ENCODE assay signal across 20 cellular contexts in the genomic region with DNA sequence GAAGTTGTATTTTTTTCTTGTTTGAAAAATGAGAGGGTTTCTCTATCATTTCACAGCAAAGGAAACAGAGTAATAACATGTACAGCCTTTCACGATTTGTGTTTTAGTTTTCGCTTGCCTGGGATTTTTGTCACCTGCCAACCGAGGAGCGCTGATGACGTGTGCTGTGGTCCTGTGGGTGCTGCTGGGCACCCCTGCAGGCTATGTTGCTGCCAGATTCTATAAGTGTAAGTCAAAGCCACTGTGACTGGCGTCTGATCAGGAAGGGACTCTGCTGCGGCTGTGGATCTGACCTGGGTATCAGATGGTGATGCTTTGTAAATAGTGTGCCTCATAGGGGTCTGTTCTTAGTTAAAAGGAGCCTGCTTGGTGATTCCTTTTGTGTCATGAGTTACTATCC. TPM values are rescaled to one million over a fixed set of nuclear protein-coding genes. Genes with fewer than 3 reads are reported as not detected.
DNase-seq lines count a peak whose midpoint lies in the region; ATAC-seq and TF ChIP-seq lines count a peak whose summit lies in the region.
"Had no signal": no experiment of that assay in that cellular context is flagged by ENCODE, and none has a peak within 500 bp of the region (broad histone marks: within the 10 kb centered on the region; RNA-seq: fewer than 3 reads in every experiment).

No MANE protein-coding gene starts in this region.

- no peak overlapping the region for H3K14ac ChIP-seq in H9 (ENCODE audit: insufficient read depth, low read length)

- H2BK20ac ChIP-seq in H9 (ENCODE audit: low read depth, low read length, poor library complexity, severe bottlenecking): no peak overlapping the region

- POLR2A ChIA-PET in MCF 10A (lab: Yijun Ruan, JAX): no interaction called here

- H3K56ac ChIP-seq in H9 (ENCODE audit: insufficient read length, low read depth, low read length): no peak overlapping the region

- no peaks in the 10 kb centered on the region for H3K4me1 Mint-ChIP-seq in MCF 10A (ENCODE audit: insufficient read depth, unreplicated experiment)
- H3K4me1 Mint-ChIP-seq in H9: no peaks in the 10 kb centered on the region
- peaks cover 34% of the 10 kb centered on the region for H3K4me1 Mint-ChIP-seq in dendritic cell treated with granulocyte-macrophage colony-stimulating factor and Interleukin-4, amounts not matched to agents 40 ng/mL and 50 ng/mL, for 4 days (ENCODE audit: low read depth)
- H3K4me1 Mint-ChIP-seq in stimulated activated naive B cell treated with anti-CD40 and anti-IgM and Interleukin-4, amounts not matched to agents 10 μg/mL and 1 μg/mL and 100 μg/mL, for 72 hours: peaks cover 29 to 40% of the 10 kb centered on the region in 2 donors
- H3K4me1 Mint-ChIP-seq in activated CD4-positive, alpha-beta T cell treated with anti-CD3 and anti-CD28 coated beads, Interleukin-2, amount 10 ng/mL, durations not matched to agents 24 days and 14 days: peaks cover 25% of the 10 kb centered on the region

- H4K91ac ChIP-seq in H9 (ENCODE audit: insufficient read length, low read depth, low read length): no peak overlapping the region

- DNase-seq in MCF 10A (ENCODE audit: unreplicated experiment): no peak
- no peak for DNase-seq in breast epithelium (ENCODE audit: low spot score in 2 of 2)
- no peak for DNase-seq in H9
- no peak for DNase-seq in stimulated activated naive B cell treated with anti-CD40 and anti-IgM and Interleukin-4, amounts not matched to agents 10 μg/mL and 1 μg/mL and 100 μg/mL, for 72 hours
- no peak for DNase-seq in stimulated activated CD4-positive, alpha-beta T cell treated with anti-CD3 and anti-CD28 coated beads, Interleukin-2, amount 100 ng/mL, for 24 hours
- DNase-seq in activated CD4-positive, alpha-beta T cell treated with anti-CD3 and anti-CD28 coated beads, Interleukin-2, amount 10 ng/mL, durations not matched to agents 24 days and 14 days: no peak
- DNase-seq: DND-41, GOT3, HFFc6, NCI-H1092, NCI-H2081 treated with DMSO at 0.1 percent for 48 hours, NCI-H524 had no signal

- H4K20me1 ChIP-seq in H9 (ENCODE audit: control insufficient read depth, insufficient read depth, insufficient read length): no peaks in the 10 kb centered on the region

- no peaks in the 10 kb centered on the region for H3K79me2 ChIP-seq in H9 (ENCODE audit: insufficient read depth, low read length)

- no peaks in the 10 kb centered on the region for H3K27me3 ChIP-seq in breast epithelium
- H3K27me3 ChIP-seq in H9 (ENCODE audit: insufficient read depth, low read length): no peaks in the 10 kb centered on the region

- peak overlapping the region; percentile 49 for H3K27ac Mint-ChIP-seq in MCF 10A (ENCODE audit: low read depth, unreplicated experiment)
- peak overlapping the region in 2 of 3 experiments; percentile 43 to 62; a peak in 2 of 7 replicates for H3K27ac Mint-ChIP-seq in H9
- peak overlapping the region; percentile 34 for H3K27ac Mint-ChIP-seq in dendritic cell treated with granulocyte-macrophage colony-stimulating factor and Interleukin-4, amounts not matched to agents 40 ng/mL and 50 ng/mL, for 4 days
- H3K27ac Mint-ChIP-seq in stimulated activated naive B cell treated with anti-CD40 and anti-IgM and Interleukin-4, amounts not matched to agents 10 μg/mL and 1 μg/mL and 100 μg/mL, for 72 hours: peak overlapping the region; percentile 14
- no peak overlapping the region for H3K27ac Mint-ChIP-seq in activated CD4-positive, alpha-beta T cell treated with anti-CD3 and anti-CD28 coated beads, Interleukin-2, amount 10 ng/mL, durations not matched to agents 24 days and 14 days
- H3K27ac Mint-ChIP-seq: HFFc6 had no signal

- no peak for TF ChIP-seq POLR2A in breast epithelium (IDR thresholded peaks at IDR 0.05)

- H3K9ac ChIP-seq in H9 (ENCODE audit: extremely low read depth, insufficient read length, low read length): no peak overlapping the region
- H3K9ac ChIP-seq: KMS-11 had no signal

- H3K4me2 ChIP-seq in H9 (ENCODE audit: insufficient read depth, insufficient read length, low read length): no peak overlapping the region
- H3K4me2 ChIP-seq: A549 had no signal

- H2BK120ac ChIP-seq in H9 (ENCODE audit: low read depth, low read length, poor library complexity, severe bottlenecking): no peak overlapping the region

- H4K5ac ChIP-seq in H9 (ENCODE audit: insufficient read length, low read depth, low read length): no peak overlapping the region

- WGBS in H9 (ENCODE audit: extremely low coverage, insufficient read length, low lambda C conversion rate): no CpG with 5 or more reads among the region's 7 CpGs

- intact Hi-C loops in MCF 10A (cut with micrococcal nuclease): no loop called here
- intact Hi-C loops in breast epithelium (cut with DNase I; ENCODE audit: low total_unique reads): no loop called here
- intact Hi-C loops in dendritic cell treated with granulocyte-macrophage colony-stimulating factor and Interleukin-4, amounts not matched to agents 40 ng/mL and 50 ng/mL, for 4 days (cut with micrococcal nuclease): no loop called here
- intact Hi-C loops in activated CD4-positive, alpha-beta T cell treated with anti-CD3 and anti-CD28 coated beads, Interleukin-2, amount 10 ng/mL, durations not matched to agents 24 days and 14 days (cut with micrococcal nuclease): loop anchor here (10.0 kb wide), 1 partner anchor 102 kb away; no protein-coding TSS in a partner anchor

- no peaks in the 10 kb centered on the region for H3K4me1 ChIP-seq in breast epithelium
- H3K4me1 ChIP-seq in H9 (ENCODE audit: insufficient read depth, low read length): no peaks in the 10 kb centered on the region
- H3K4me1 ChIP-seq: A549 had no signal

- H2AFZ ChIP-seq in H9 (ENCODE audit: low read length): no peak overlapping the region

- TF ChIP-seq CTCF in MCF 10A (IDR thresholded peaks at IDR 0.05; ENCODE audit: unreplicated experiment): no peak
- no peak for TF ChIP-seq CTCF in breast epithelium (IDR thresholded peaks at IDR 0.05)
- TF ChIP-seq CTCF in H9 (conservative IDR thresholded peaks at IDR 0.05): no peak

- no peak overlapping the region for H2BK15ac ChIP-seq in H9 (ENCODE audit: low read depth, low read length)

- no peaks in the 10 kb centered on the region for H3K23me2 ChIP-seq in H9 (ENCODE audit: insufficient read length, low read depth, low read length, poor library complexity, severe bottlenecking)

- no peak overlapping the region for H3K4me3 Mint-ChIP-seq in MCF 10A (ENCODE audit: unreplicated experiment)
- no peak overlapping the region for H3K4me3 Mint-ChIP-seq in H9
- no peak overlapping the region for H3K4me3 Mint-ChIP-seq in dendritic cell treated with granulocyte-macrophage colony-stimulating factor and Interleukin-4, amounts not matched to agents 40 ng/mL and 50 ng/mL, for 4 days
- no peak overlapping the region for H3K4me3 Mint-ChIP-seq in stimulated activated naive B cell treated with anti-CD40 and anti-IgM and Interleukin-4, amounts not matched to agents 10 μg/mL and 1 μg/mL and 100 μg/mL, for 72 hours
- H3K4me3 Mint-ChIP-seq in activated CD4-positive, alpha-beta T cell treated with anti-CD3 and anti-CD28 coated beads, Interleukin-2, amount 10 ng/mL, durations not matched to agents 24 days and 14 days: no peak overlapping the region
- H3K4me3 Mint-ChIP-seq: HFFc6 had no signal

- CTCF ChIA-PET in MCF 10A (lab: Yijun Ruan, JAX): interaction anchor here (1.5 to 1.6 kb wide), 2 partner anchors 69 to 104 kb away, joined by 3 to 5 read pairs; no protein-coding TSS in a partner anchor

- H3K4ac ChIP-seq in H9 (ENCODE audit: low read depth, low read length): no peak overlapping the region

- no peak overlapping the region for H3K4me3 ChIP-seq in breast epithelium
- H3K4me3 ChIP-seq: A549 had no signal

- H3K9me3 Mint-ChIP-seq in MCF 10A (ENCODE audit: unreplicated experiment): no peaks in the 10 kb centered on the region
- no peaks in the 10 kb centered on the region for H3K9me3 Mint-ChIP-seq in H9
- H3K9me3 Mint-ChIP-seq in dendritic cell treated with granulocyte-macrophage colony-stimulating factor and Interleukin-4, amounts not matched to agents 40 ng/mL and 50 ng/mL, for 4 days: no peaks in the 10 kb centered on the region
- no peaks in the 10 kb centered on the region for H3K9me3 Mint-ChIP-seq in stimulated activated naive B cell treated with anti-CD40 and anti-IgM and Interleukin-4, amounts not matched to agents 10 μg/mL and 1 μg/mL and 100 μg/mL, for 72 hours
- no peaks in the 10 kb centered on the region for H3K9me3 Mint-ChIP-seq in activated CD4-positive, alpha-beta T cell treated with anti-CD3 and anti-CD28 coated beads, Interleukin-2, amount 10 ng/mL, durations not matched to agents 24 days and 14 days
- H3K9me3 Mint-ChIP-seq: HFFc6 had no signal

- H3K79me1 ChIP-seq in H9 (ENCODE audit: insufficient read depth, low read depth, low read length, poor library complexity, severe bottlenecking): no peaks in the 10 kb centered on the region

- H2BK12ac ChIP-seq in H9 (ENCODE audit: insufficient read length, low read depth, low read length): no peak overlapping the region

- H3K27me3 Mint-ChIP-seq in MCF 10A (ENCODE audit: insufficient read depth, unreplicated experiment) (no peaks in the 10 kb centered on the region), H9 (ENCODE audit: low read depth) (no peaks in the 10 kb centered on the region)
- no peaks in the 10 kb centered on the region for H3K27me3 Mint-ChIP-seq in dendritic cell treated with granulocyte-macrophage colony-stimulating factor and Interleukin-4, amounts not matched to agents 40 ng/mL and 50 ng/mL, for 4 days
- H3K27me3 Mint-ChIP-seq in stimulated activated naive B cell treated with anti-CD40 and anti-IgM and Interleukin-4, amounts not matched to agents 10 μg/mL and 1 μg/mL and 100 μg/mL, for 72 hours: no peaks in the 10 kb centered on the region
- no peaks in the 10 kb centered on the region for H3K27me3 Mint-ChIP-seq in activated CD4-positive, alpha-beta T cell treated with anti-CD3 and anti-CD28 coated beads, Interleukin-2, amount 10 ng/mL, durations not matched to agents 24 days and 14 days

- no peak for ATAC-seq in stimulated activated naive B cell treated with anti-CD40 and anti-IgM and Interleukin-4, amounts not matched to agents 10 μg/mL and 1 μg/mL and 100 μg/mL, for 72 hours (replicated peaks)
- no peak for ATAC-seq in HG02678 (IDR thresholded peaks at IDR 0.05; ENCODE audit: unreplicated experiment)
- ATAC-seq: A549, HepG2, Panc1, Right ventricle myocardium inferior had no signal

- no peak overlapping the region for H4K8ac ChIP-seq in H9 (replicated peaks; ENCODE audit: insufficient read length, low read depth, low read length)

- H3K23ac ChIP-seq in H9 (ENCODE audit: insufficient read length, low read depth, low read length): no peak overlapping the region

- no peaks in the 10 kb centered on the region for H3K9me3 ChIP-seq in breast epithelium
- no peaks in the 10 kb centered on the region for H3K9me3 ChIP-seq in H9 (ENCODE audit: control insufficient read depth, low read depth, low read length)
- H3K9me3 ChIP-seq: A549 had no signal

- no peak overlapping the region for H2AK5ac ChIP-seq in H9 (ENCODE audit: insufficient read length, low read length)

- no peaks in the 10 kb centered on the region for H3K36me3 ChIP-seq in breast epithelium

- no peak overlapping the region for H3K18ac ChIP-seq in H9 (ENCODE audit: insufficient read length, low read depth, low read length)

- H2BK5ac ChIP-seq in H9 (ENCODE audit: insufficient read length, low read length): no peak overlapping the region

- no peak overlapping the region for H3T11ph ChIP-seq in H9 (ENCODE audit: low read length)

- no peak overlapping the region for H3K27ac ChIP-seq in breast epithelium
- H3K27ac ChIP-seq in H9 (ENCODE audit: insufficient read length, low read depth, low read length): no peak overlapping the region
- H3K27ac ChIP-seq: A549, C4-2B had no signal

- BruUV-seq in MCF 10A (replicated peaks; lab: Mats Ljungman, UMichigan): no TSS peak

- H3K36me3 Mint-ChIP-seq in MCF 10A (ENCODE audit: insufficient read depth, unreplicated experiment) (peaks cover 91% of the 10 kb centered on the region), H9 (ENCODE audit: insufficient read depth in 1 of 3, low read depth in 3 of 3) (peaks cover 24 to 73% (median 57%) of the 10 kb centered on the region in 3 experiments)
- H3K36me3 Mint-ChIP-seq in dendritic cell treated with granulocyte-macrophage colony-stimulating factor and Interleukin-4, amounts not matched to agents 40 ng/mL and 50 ng/mL, for 4 days (ENCODE audit: low read depth): peaks cover 88% of the 10 kb centered on the region
- H3K36me3 Mint-ChIP-seq in stimulated activated naive B cell treated with anti-CD40 and anti-IgM and Interleukin-4, amounts not matched to agents 10 μg/mL and 1 μg/mL and 100 μg/mL, for 72 hours: peaks cover 55 to 67% of the 10 kb centered on the region in 2 donors
- peaks cover 72% of the 10 kb centered on the region for H3K36me3 Mint-ChIP-seq in activated CD4-positive, alpha-beta T cell treated with anti-CD3 and anti-CD28 coated beads, Interleukin-2, amount 10 ng/mL, durations not matched to agents 24 days and 14 days (ENCODE audit: low read depth)

RNA-seq across cellular contexts. Expression of a gene that starts 45.6 kb away (rescaled TPM):
- total RNA-seq in MCF 10A (2022) (71.1 and 77.0 TPM in 2 replicates), breast epithelium (100 to 1,000 TPM in 2 of 3 donors, 10 to 100 TPM in 1; 95.1 to 155 (median 107) TPM), H9 (2021) (85.7 and 86.1 TPM in 2 replicates)
- total RNA-seq in activated CD4-positive, alpha-beta T cell treated with anti-CD3 and anti-CD28 coated beads, Interleukin-2, amount 10 ng/mL, durations not matched to agents 24 days and 14 days: 57.8 and 60.2 TPM in 2 replicates

RNA-seq across cellular contexts. Expression of a gene that starts 59.6 kb away (rescaled TPM):
- total RNA-seq in MCF 10A (2022) (10.0 and 12.7 TPM in 2 replicates), breast epithelium (1 to 10 TPM; 5.1 to 8.2 (median 5.1) TPM), H9 (2021) (16.5 and 20.7 TPM in 2 replicates)
- total RNA-seq in activated CD4-positive, alpha-beta T cell treated with anti-CD3 and anti-CD28 coated beads, Interleukin-2, amount 10 ng/mL, durations not matched to agents 24 days and 14 days: 2.6 and 3.5 TPM in 2 replicates
